In genomic region chr2:32277674-32278475, GRCh38 we compare ENCODE assay signal across 8 cellular contexts. TPM values are rescaled to one million over a fixed set of nuclear protein-coding genes. Genes with fewer than 3 reads are reported as not detected.
DNase-seq lines count a peak whose midpoint lies in the region; ATAC-seq and TF ChIP-seq lines count a peak whose summit lies in the region.

Gene YIPF4, plus strand, starts transcription at chr2:32277904. Its CDS starts 252 bp downstream, at chr2:32278156.

- no peaks in the 10 kb centered on the region for H3K27me3 Mint-ChIP-seq in type B pancreatic cell

- intact Hi-C loops in heart left ventricle (cut with DNase I), result loop anchor here in 2 of 10 donors (2.0 to 10.0 kb wide), 3 partner anchors 79 to 113 kb away; partner anchors contain the start of genes BIRC6 (in 2 of the 2) and SLC30A6 (in 2 of the 2)

- H3K36me3 ChIP-seq in adipocyte (ENCODE audit: control insufficient read depth, insufficient read depth, low read length, severe bottlenecking) (peaks cover 12% of the 10 kb centered on the region), heart left ventricle (peaks cover 0 to 23% (median 18%) of the 10 kb centered on the region in 9 donors)

- peak in 1 of 2 donors; percentile 75 for TF ChIP-seq POLR2A in heart left ventricle (IDR thresholded peaks at IDR 0.05)

- no peaks in the 10 kb centered on the region for H3K27me3 ChIP-seq in adipocyte (replicated peaks; ENCODE audit: control insufficient read depth, insufficient read depth, low read length)
- H3K27me3 ChIP-seq in heart left ventricle, result no peaks in the 10 kb centered on the region

- H3K9ac ChIP-seq in adipocyte (ENCODE audit: low read length), result peak within 1 kb of the TSS; percentile 97

- peak within 1 kb of the TSS; percentile 88 for H3K4me3 Mint-ChIP-seq in type B pancreatic cell

- H3K4me1 Mint-ChIP-seq in type B pancreatic cell (ENCODE audit: unreplicated experiment), result peaks cover 4% of the 10 kb centered on the region

- H3K4me3 ChIP-seq in GM12875 (ENCODE audit: low read depth, low read length) (peak within 1 kb of the TSS; percentile 86), adipocyte (ENCODE audit: low read length) (peak within 1 kb of the TSS; percentile 100), heart left ventricle (peak within 1 kb of the TSS; percentile 57 to 100 (median 84))

- H3K4me1 ChIP-seq in adipocyte (ENCODE audit: control insufficient read depth, insufficient read depth, low read length) (peaks cover 9% of the 10 kb centered on the region), heart left ventricle (peaks cover 0 to 39% (median 24%) of the 10 kb centered on the region in 12 donors)

- H3K27ac Mint-ChIP-seq in type B pancreatic cell, result peak within 1 kb of the TSS; percentile 95

- 0 to 1% (median 0%) methylated on average over 11 to 59 of the region's 59 CpGs for WGBS in heart left ventricle, 4 donors

- no peak for TF ChIP-seq CTCF in GM12875 (IDR thresholded peaks at IDR 0.05; ENCODE audit: borderline replicate concordance, insufficient read depth, low read depth, low read length)
- no peak for TF ChIP-seq CTCF in heart left ventricle (IDR thresholded peaks at IDR 0.05)
- no peak for TF ChIP-seq CTCF in type B pancreatic cell (conservative IDR thresholded peaks at IDR 0.05)

- peak within 1 kb of the TSS; percentile 62 to 97 (median 88) for H3K27ac ChIP-seq in heart left ventricle

- H3K9me3 ChIP-seq in adipocyte (ENCODE audit: control insufficient read depth, low read length) (no peaks in the 10 kb centered on the region), heart left ventricle (no peaks in the 10 kb centered on the region)

- peaks cover 9% of the 10 kb centered on the region for H3K36me3 Mint-ChIP-seq in type B pancreatic cell

- ATAC-seq in HG02798 (IDR thresholded peaks at IDR 0.05; ENCODE audit: poor library complexity, unreplicated experiment), result peak; percentile 99
- ATAC-seq in heart left ventricle, result peak; percentile 96 to 99 (median 99)

- H3K9me3 Mint-ChIP-seq in type B pancreatic cell, result no peaks in the 10 kb centered on the region

- DNase-seq in NCI-H1436 (lab: John Stamatoyannopoulos, UW), result peak; percentile 83
- DNase-seq in T follicular helper cell (ENCODE audit: low read depth), result peak; percentile 80
- DNase-seq in adipocyte (ENCODE audit: low read depth), result peak; percentile 95
- DNase-seq in heart left ventricle, result peak; percentile 85 to 88 (median 87)
- DNase-seq in pons (ENCODE audit: low spot score), result peak; percentile 95
- DNase-seq in type B pancreatic cell (ENCODE audit: extremely low spot score, unreplicated experiment), result peak; percentile 86

RNA-seq across cellular contexts. Expression of gene YIPF4, which starts in this region (rescaled TPM):
- total RNA-seq in heart left ventricle (10 to 100 TPM; 14.9 to 79.3 (median 64.4) TPM), type B pancreatic cell (ENCODE audit: low replicate concordance) (40.8 and 46.1 TPM in 2 replicates)
- polyA plus RNA-seq in heart left ventricle, result 10 to 100 TPM; 22.7 to 32.3 TPM

Comparison
In these comparisons a context has a peak if more than half of its experiments do, and no peak if none do; other contexts are left out.
1. Peak in every context shown above with its lines: DNase-seq, ATAC-seq, H3K4me3 ChIP-seq and H3K27ac ChIP-seq.